In the genomic region with DNA sequence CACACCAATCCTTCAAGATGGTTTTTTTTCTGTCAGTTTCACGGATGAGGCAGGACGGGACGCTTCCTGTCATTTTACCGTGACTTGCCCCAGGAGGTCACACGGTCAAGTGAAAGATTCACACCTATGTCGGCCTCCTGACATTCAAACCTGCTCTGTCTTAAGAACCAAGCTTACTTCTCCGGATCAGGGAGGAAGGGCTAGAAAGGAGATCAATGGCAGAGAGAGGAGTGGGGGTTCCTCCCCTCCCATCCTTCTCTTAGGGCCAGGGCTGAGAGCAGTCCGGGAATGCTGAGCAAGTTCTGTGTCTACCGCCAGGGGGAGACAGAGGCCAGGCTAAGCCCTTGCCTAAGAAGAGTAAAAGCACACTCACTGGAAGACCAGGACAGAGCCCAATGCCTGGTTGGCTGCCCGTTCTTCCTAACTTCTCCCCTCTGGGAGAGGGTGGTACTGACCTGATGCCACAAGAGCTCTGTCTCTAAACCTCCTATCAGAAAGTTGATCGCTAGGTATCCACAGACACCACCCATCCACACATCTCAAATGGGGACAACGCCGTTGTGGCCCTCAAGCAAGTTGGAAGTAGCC, we compare ENCODE assay signal across 1 cellular context.
A peak's percentile ranks its signal among the peaks of the same experiment; 100 is the strongest.
TF ChIP-seq lines count a peak whose summit lies in the region.

No MANE protein-coding gene starts in this region.

TF ChIP-seq in K562, 482 proteins besides CTCF, POLR2A, EP300 and RAD21 (continued from another document):
- TF ChIP-seq, protein P1, sequence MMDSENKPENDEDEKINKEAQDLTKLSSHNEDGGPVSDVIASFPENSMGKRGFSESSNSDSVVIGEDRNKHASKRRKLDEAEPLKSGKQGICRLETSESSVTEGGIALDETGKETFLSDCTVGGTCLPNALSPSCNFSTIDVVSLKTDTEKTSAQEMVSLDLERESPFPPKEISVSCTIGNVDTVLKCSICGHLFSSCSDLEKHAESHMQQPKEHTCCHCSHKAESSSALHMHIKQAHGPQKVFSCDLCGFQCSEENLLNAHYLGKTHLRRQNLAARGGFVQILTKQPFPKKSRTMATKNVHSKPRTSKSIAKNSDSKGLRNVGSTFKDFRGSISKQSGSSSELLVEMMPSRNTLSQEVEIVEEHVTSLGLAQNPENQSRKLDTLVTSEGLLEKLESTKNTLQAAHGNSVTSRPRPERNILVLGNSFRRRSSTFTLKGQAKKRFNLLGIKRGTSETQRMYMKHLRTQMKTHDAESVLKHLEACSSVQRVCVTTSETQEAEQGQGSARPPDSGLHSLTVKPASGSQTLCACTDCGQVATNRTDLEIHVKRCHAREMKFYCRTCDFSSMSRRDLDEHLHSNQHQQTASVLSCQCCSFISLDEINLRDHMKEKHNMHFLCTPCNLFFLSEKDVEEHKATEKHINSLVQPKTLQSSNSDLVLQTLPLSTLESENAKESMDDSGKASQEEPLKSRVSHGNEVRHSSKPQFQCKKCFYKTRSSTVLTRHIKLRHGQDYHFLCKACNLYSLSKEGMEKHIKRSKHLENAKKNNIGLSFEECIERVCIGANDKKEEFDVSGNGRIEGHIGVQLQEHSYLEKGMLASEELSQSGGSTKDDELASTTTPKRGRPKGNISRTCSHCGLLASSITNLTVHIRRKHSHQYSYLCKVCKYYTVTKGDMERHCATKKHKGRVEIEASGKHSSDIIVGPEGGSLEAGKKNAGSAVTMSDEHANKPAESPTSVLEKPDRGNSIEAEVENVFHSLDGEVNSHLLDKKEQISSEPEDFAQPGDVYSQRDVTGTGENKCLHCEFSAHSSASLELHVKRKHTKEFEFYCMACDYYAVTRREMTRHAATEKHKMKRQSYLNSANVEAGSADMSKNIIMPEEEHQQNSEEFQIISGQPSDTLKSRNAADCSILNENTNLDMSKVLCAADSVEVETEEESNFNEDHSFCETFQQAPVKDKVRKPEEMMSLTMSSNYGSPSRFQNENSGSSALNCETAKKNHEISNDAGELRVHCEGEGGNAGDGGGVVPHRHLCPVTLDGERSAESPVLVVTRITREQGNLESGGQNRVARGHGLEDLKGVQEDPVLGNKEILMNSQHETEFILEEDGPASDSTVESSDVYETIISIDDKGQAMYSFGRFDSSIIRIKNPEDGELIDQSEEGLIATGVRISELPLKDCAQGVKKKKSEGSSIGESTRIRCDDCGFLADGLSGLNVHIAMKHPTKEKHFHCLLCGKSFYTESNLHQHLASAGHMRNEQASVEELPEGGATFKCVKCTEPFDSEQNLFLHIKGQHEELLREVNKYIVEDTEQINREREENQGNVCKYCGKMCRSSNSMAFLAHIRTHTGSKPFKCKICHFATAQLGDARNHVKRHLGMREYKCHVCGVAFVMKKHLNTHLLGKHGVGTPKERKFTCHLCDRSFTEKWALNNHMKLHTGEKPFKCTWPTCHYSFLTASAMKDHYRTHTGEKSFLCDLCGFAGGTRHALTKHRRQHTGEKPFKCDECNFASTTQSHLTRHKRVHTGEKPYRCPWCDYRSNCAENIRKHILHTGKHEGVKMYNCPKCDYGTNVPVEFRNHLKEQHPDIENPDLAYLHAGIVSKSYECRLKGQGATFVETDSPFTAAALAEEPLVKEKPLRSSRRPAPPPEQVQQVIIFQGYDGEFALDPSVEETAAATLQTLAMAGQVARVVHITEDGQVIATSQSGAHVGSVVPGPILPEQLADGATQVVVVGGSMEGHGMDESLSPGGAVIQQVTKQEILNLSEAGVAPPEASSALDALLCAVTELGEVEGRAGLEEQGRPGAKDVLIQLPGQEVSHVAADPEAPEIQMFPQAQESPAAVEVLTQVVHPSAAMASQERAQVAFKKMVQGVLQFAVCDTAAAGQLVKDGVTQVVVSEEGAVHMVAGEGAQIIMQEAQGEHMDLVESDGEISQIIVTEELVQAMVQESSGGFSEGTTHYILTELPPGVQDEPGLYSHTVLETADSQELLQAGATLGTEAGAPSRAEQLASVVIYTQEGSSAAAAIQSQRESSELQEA (IDR thresholded peaks at IDR 0.05; ENCODE audit: low read depth), result no peak
- TF ChIP-seq BCOR (IDR thresholded peaks at IDR 0.05), result no peak
- TF ChIP-seq SMC3 (conservative IDR thresholded peaks at IDR 0.05; ENCODE audit: insufficient read depth, low read depth, low read length), result peak; percentile 99
- no peak for TF ChIP-seq ZNF695 (CRISPR knock-in tag; IDR thresholded peaks at IDR 0.05)
